ENCODE assay signal across 16 cellular contexts in genomic region chr1:11796036-11796828, GRCh38. TPM values are rescaled to one million over a fixed set of nuclear protein-coding genes. Genes with fewer than 3 reads are reported as not detected.
DNase-seq lines count a peak whose midpoint lies in the region; TF ChIP-seq lines count a peak whose summit lies in the region.
"Had no signal": no experiment of that assay in that cellular context is flagged by ENCODE, and none has a peak within 500 bp of the region (broad histone marks: within the 10 kb centered on the region; RNA-seq: fewer than 3 reads in every experiment).

No MANE protein-coding gene starts in this region.

- 93% methylated on average over 15 of the region's 15 CpGs for whole genome bisulfite sequencing in mesenchymal stem cell

- H3K23ac ChIP-seq in mesenchymal stem cell (ENCODE audit: low read length in 2 of 2): no peak overlapping the region

- no peaks in the 10 kb centered on the region for H3K27me3 ChIP-seq in mesenchymal stem cell (ENCODE audit: control insufficient read depth in 1 of 2, insufficient read depth in 1 of 2, low read length in 2 of 2)
- no peaks in the 10 kb centered on the region for H3K27me3 ChIP-seq in tibial artery
- H3K27me3 ChIP-seq in effector memory CD4-positive, alpha-beta T cell (replicated peaks; ENCODE audit: control insufficient read depth, insufficient read depth, low read length, poor library complexity, severe bottlenecking): no peaks in the 10 kb centered on the region
- H3K27me3 ChIP-seq: SJSA1 had no signal

- H3K4ac ChIP-seq in mesenchymal stem cell (ENCODE audit: low read depth in 1 of 2, low read length in 2 of 2): no peak overlapping the region

- H2BK15ac ChIP-seq in mesenchymal stem cell (ENCODE audit: low read depth, poor library complexity, severe bottlenecking): no peak overlapping the region

- no peak overlapping the region for H4K91ac ChIP-seq in mesenchymal stem cell (ENCODE audit: low read length)

- no peak overlapping the region for H2BK12ac ChIP-seq in mesenchymal stem cell (ENCODE audit: low read length in 2 of 2)

- H3K9me3 ChIP-seq in mesenchymal stem cell (ENCODE audit: control insufficient read depth, low read length) (no peaks in the 10 kb centered on the region), tibial artery (no peaks in the 10 kb centered on the region)
- H3K9me3 ChIP-seq in effector memory CD4-positive, alpha-beta T cell (ENCODE audit: control insufficient read depth, low read length): no peaks in the 10 kb centered on the region
- H3K9me3 ChIP-seq: SJSA1 had no signal

- H3K4me1 ChIP-seq in mesenchymal stem cell (ENCODE audit: control insufficient read depth, insufficient read depth, low read depth, low read length): peaks cover 26% of the 10 kb centered on the region
- peaks cover 0 to 37% (median 12%) of the 10 kb centered on the region in 4 donors for H3K4me1 ChIP-seq in tibial artery
- no peaks in the 10 kb centered on the region for H3K4me1 ChIP-seq in effector memory CD4-positive, alpha-beta T cell (ENCODE audit: control insufficient read depth, insufficient read depth, low read length, poor library complexity, severe bottlenecking)

- CTCF ChIA-PET in RWPE1 (lab: Yijun Ruan, JAX): no interaction called here

- TF ChIP-seq CTCF in RWPE1 (conservative IDR thresholded peaks at IDR 0.05; ENCODE audit: low read depth): no peak
- TF ChIP-seq CTCF in fibroblast of the aortic adventitia (IDR thresholded peaks at IDR 0.05; ENCODE audit: insufficient read depth, low read length): no peak
- no peak for TF ChIP-seq CTCF in tibial artery (IDR thresholded peaks at IDR 0.05)

- no peak overlapping the region for H2AFZ ChIP-seq in mesenchymal stem cell (ENCODE audit: low read depth, low read length)

- H3K14ac ChIP-seq in mesenchymal stem cell (ENCODE audit: low read length in 2 of 2): no peak overlapping the region

- peak overlapping the region; percentile 42 for H3K27ac ChIP-seq in RWPE1
- no peak overlapping the region for H3K27ac ChIP-seq in mesenchymal stem cell (ENCODE audit: low read length, poor library complexity, severe bottlenecking)
- peak overlapping the region; percentile 63 to 69 for H3K27ac ChIP-seq in tibial artery
- no peak overlapping the region for H3K27ac ChIP-seq in effector memory CD4-positive, alpha-beta T cell (ENCODE audit: insufficient read depth, low read length, poor library complexity, severe bottlenecking)
- H3K27ac ChIP-seq: SJSA1 had no signal

- no peak overlapping the region for H3K4me2 ChIP-seq in mesenchymal stem cell (ENCODE audit: low read length, poor library complexity, severe bottlenecking)

- H2BK120ac ChIP-seq in mesenchymal stem cell (ENCODE audit: low read depth, low read length): no peak overlapping the region

- peaks cover 4% of the 10 kb centered on the region for H3K79me1 ChIP-seq in mesenchymal stem cell (replicated peaks; ENCODE audit: low read length, poor library complexity, severe bottlenecking)

- peak overlapping the region; percentile 9 for H3K9ac ChIP-seq in mesenchymal stem cell (ENCODE audit: low read length)

- H2AK5ac ChIP-seq in mesenchymal stem cell (ENCODE audit: low read length, severe bottlenecking): peak overlapping the region; percentile 21

- H3K4me3 ChIP-seq in fibroblast of the aortic adventitia (ENCODE audit: low read depth, low read length) (no peak overlapping the region), mesenchymal stem cell (ENCODE audit: insufficient read depth in 1 of 2, low read depth in 1 of 2, low read length in 2 of 2) (no peak overlapping the region), tibial artery (no peak overlapping the region)
- H3K4me3 ChIP-seq in effector memory CD4-positive, alpha-beta T cell (ENCODE audit: insufficient read depth, low read depth, low read length, poor library complexity, severe bottlenecking): no peak overlapping the region
- H3K4me3 ChIP-seq: SJSA1 had no signal

- no peak overlapping the region for H4K8ac ChIP-seq in mesenchymal stem cell (ENCODE audit: low read length)

- POLR2A ChIA-PET in RWPE1 (lab: Yijun Ruan, JAX; ENCODE audit: low non-redundant PET): no interaction called here

- H3K36me3 ChIP-seq in mesenchymal stem cell (ENCODE audit: control insufficient read depth in 1 of 2, insufficient read depth in 2 of 2, low read depth in 1 of 2, low read length in 2 of 2) (peaks cover 67 to 82% of the 10 kb centered on the region in 2 experiments), tibial artery (peaks cover 46 to 76% (median 59%) of the 10 kb centered on the region in 3 donors)
- peaks cover 62% of the 10 kb centered on the region for H3K36me3 ChIP-seq in effector memory CD4-positive, alpha-beta T cell (ENCODE audit: control insufficient read depth, insufficient read depth, low read length)

- intact Hi-C loops in tibial artery (cut with DNase I; ENCODE audit: low total_unique reads): no loop called here

- DNase-seq in RWPE1 (ENCODE audit: low spot score) (no peak), fibroblast of the aortic adventitia (ENCODE audit: low read depth) (peak; percentile 27), mesenchymal stem cell (no peak), tibial artery (peak in 1 of 2 donors; percentile 63), activated gamma-delta T cell (lab: John Stamatoyannopoulos, UW) (no peak), NCI-H2081 (lab: John Stamatoyannopoulos, UW) (no peak), T-helper 9 cell (no peak)
- no peak for DNase-seq in effector memory CD4-positive, alpha-beta T cell
- DNase-seq: activated T-cell treated with anti-CD3 and anti-CD28 coated beads, Interleukin-2, amount 50 U/mL, for 72 hours; CD8-positive, alpha-beta T cell; left colon; NCI-H82; stimulated activated CD4-positive, alpha-beta T cell treated with anti-CD3 and anti-CD28 coated beads, Interleukin-4, amount 100 ng/mL, for 4 hours had no signal

- H2BK5ac ChIP-seq in mesenchymal stem cell (ENCODE audit: low read depth, low read length, poor library complexity, severe bottlenecking): no peak overlapping the region

- H3K18ac ChIP-seq in mesenchymal stem cell (ENCODE audit: low read depth in 1 of 2, low read length in 2 of 2): no peak overlapping the region

RNA-seq across cellular contexts. Expression of gene MTHFR, which starts 9.5 kb away (rescaled TPM):
- total RNA-seq in fibroblast of the aortic adventitia (ENCODE audit: low replicate concordance): 42.9 and 55.4 TPM in 2 replicates
- 13.7 TPM for polyA plus RNA-seq in mesenchymal stem cell (2013, experiment 1 of 2)
- 13.3 TPM for polyA plus RNA-seq in mesenchymal stem cell (2013, experiment 2 of 2)

RNA-seq across cellular contexts. Expression of gene CLCN6, which starts 9.8 kb away (rescaled TPM):
- 12.6 and 47.8 TPM in 2 replicates for total RNA-seq in fibroblast of the aortic adventitia (ENCODE audit: low replicate concordance)
- polyA plus RNA-seq in mesenchymal stem cell (2013, experiment 1 of 2): 23.7 TPM
- 22.9 TPM for polyA plus RNA-seq in mesenchymal stem cell (2013, experiment 2 of 2)

RNA-seq across cellular contexts. Expression of gene C1orf167, which starts 34.2 kb away (rescaled TPM):
- 0.36 TPM in 1 of 2 replicates, not detected in the other for total RNA-seq in fibroblast of the aortic adventitia (ENCODE audit: low replicate concordance)
- 0.36 TPM for polyA plus RNA-seq in mesenchymal stem cell (2013, experiment 1 of 2)
- polyA plus RNA-seq in mesenchymal stem cell (2013, experiment 2 of 2): 0.19 TPM
- total RNA-seq: CD8-positive, alpha-beta T cell; HT-29; left colon; SJSA1 had no signal

RNA-seq across cellular contexts. Expression of gene NPPA, which starts 51.4 kb away (rescaled TPM):
- total RNA-seq in fibroblast of the aortic adventitia (ENCODE audit: low replicate concordance): not detected in 2 replicates
- polyA plus RNA-seq in mesenchymal stem cell (2013, experiment 1 of 2): not detected
- polyA plus RNA-seq in mesenchymal stem cell (2013, experiment 2 of 2): not detected
- total RNA-seq: activated T-cell treated with anti-CD3 and anti-CD28 coated beads, Interleukin-2, amount 50 U/mL, for 72 hours; CD8-positive, alpha-beta T cell; HT-29; left colon; SJSA1; WTC11 had no signal

Comparison
In these comparisons a context has a peak if more than half of its experiments do, and no peak if none do; other contexts are left out.
1. H3K27ac ChIP-seq: peak in RWPE1 (single experiment) and tibial artery (2 of 2); none in mesenchymal stem cell (single experiment) and effector memory CD4-positive, alpha-beta T cell (single experiment).